In genomic region chr9:121269030-121269887, GRCh38 we compare ENCODE assay signal across 8 cellular contexts. TPM values are rescaled to one million over a fixed set of nuclear protein-coding genes. Genes with fewer than 3 reads are reported as not detected.
A peak's percentile ranks its signal among the peaks of the same experiment; 100 is the strongest.
DNase-seq lines count a peak whose midpoint lies in the region; ATAC-seq lines count a peak whose summit lies in the region.

No MANE protein-coding gene starts in this region.

- H3K9me3 ChIP-seq in NT2/D1 (ENCODE audit: insufficient read depth, low read length) = no peaks in the 10 kb centered on the region
- no peaks in the 10 kb centered on the region for H3K9me3 ChIP-seq in esophagus (ENCODE audit: control insufficient read depth in 2 of 2, insufficient read depth in 1 of 2, low read depth in 1 of 2, low read length in 1 of 2)

- H3K4me1 ChIP-seq in NT2/D1 (ENCODE audit: insufficient read depth, insufficient read length) (peaks cover 8% of the 10 kb centered on the region), esophagus (ENCODE audit: control insufficient read depth in 2 of 2, insufficient read depth in 2 of 2, low read length in 1 of 2) (peaks cover 5 to 10% of the 10 kb centered on the region in 2 donors)

- DNase-seq in NT2/D1 (ENCODE audit: low read depth, low spot score) = no peak
- DNase-seq in natural killer cell treated with Interleukin-12 subunit alpha and Interleukin-12 subunit beta and Interleukin-15 and Interleukin-18, amount 100 ng/mL, for 72 hours (ENCODE audit: low spot score) = no peak
- no peak for DNase-seq in posterior cingulate gyrus
- DNase-seq in SK-N-DZ (ENCODE audit: low spot score) = no peak
- DNase-seq in stimulated activated CD4-positive, alpha-beta T cell treated with anti-CD3 and anti-CD28 coated beads, Interleukin-4, amount 100 ng/mL, for 4 hours = no peak
- no peak for DNase-seq in iPS-NIHi7 (ENCODE audit: extremely low spot score)

- H3K27ac Mint-ChIP-seq in natural killer cell treated with Interleukin-12 subunit alpha and Interleukin-12 subunit beta and Interleukin-15 and Interleukin-18, amount 100 ng/mL, for 72 hours = peak overlapping the region; percentile 60 to 91

- H3K4me1 Mint-ChIP-seq in natural killer cell treated with Interleukin-12 subunit alpha and Interleukin-12 subunit beta and Interleukin-15 and Interleukin-18, amount 100 ng/mL, for 72 hours (ENCODE audit: low read depth in 2 of 2) = peaks cover 50 to 51% of the 10 kb centered on the region in 2 donors

- WGBS in esophagus, 2 donors = 20 to 23% methylated on average over 15 of the region's 15 CpGs

- intact Hi-C loops in posterior cingulate gyrus (cut with DNase I) = no loop called here

- no peaks in the 10 kb centered on the region for H3K36me3 ChIP-seq in NT2/D1 (ENCODE audit: insufficient read depth, insufficient read length, low read length)
- H3K36me3 ChIP-seq in esophagus (ENCODE audit: control insufficient read depth in 2 of 2, insufficient read depth in 2 of 2, low read length in 1 of 2) = no peaks in the 10 kb centered on the region

- peaks cover 27% of the 10 kb centered on the region for H3K27me3 ChIP-seq in NT2/D1 (ENCODE audit: insufficient read depth, insufficient read length)
- no peaks in the 10 kb centered on the region for H3K27me3 ChIP-seq in esophagus (ENCODE audit: control insufficient read depth in 1 of 2, insufficient read depth in 2 of 2, low read length in 2 of 2)

- no peaks in the 10 kb centered on the region for H3K27me3 Mint-ChIP-seq in natural killer cell treated with Interleukin-12 subunit alpha and Interleukin-12 subunit beta and Interleukin-15 and Interleukin-18, amount 100 ng/mL, for 72 hours

- no peaks in the 10 kb centered on the region for H3K36me3 Mint-ChIP-seq in natural killer cell treated with Interleukin-12 subunit alpha and Interleukin-12 subunit beta and Interleukin-15 and Interleukin-18, amount 100 ng/mL, for 72 hours

- H3K4me3 ChIP-seq in NT2/D1 (ENCODE audit: insufficient read length, low read depth) (peak overlapping the region; percentile 59), esophagus (ENCODE audit: low read depth in 1 of 2, low read length in 2 of 2) (peak overlapping the region; percentile 32 to 65)

- peak overlapping the region; percentile 75 to 84 for H3K27ac ChIP-seq in esophagus (ENCODE audit: low read depth in 2 of 2, low read length in 1 of 2)

- H3K4me3 Mint-ChIP-seq in natural killer cell treated with Interleukin-12 subunit alpha and Interleukin-12 subunit beta and Interleukin-15 and Interleukin-18, amount 100 ng/mL, for 72 hours = peak overlapping the region; percentile 86

- no peaks in the 10 kb centered on the region for H3K9me3 Mint-ChIP-seq in natural killer cell treated with Interleukin-12 subunit alpha and Interleukin-12 subunit beta and Interleukin-15 and Interleukin-18, amount 100 ng/mL, for 72 hours

- peak overlapping the region; percentile 54 for H3K9ac ChIP-seq in NT2/D1 (ENCODE audit: insufficient read length, low read depth)

- ATAC-seq in GM21447 (IDR thresholded peaks at IDR 0.05; ENCODE audit: unreplicated experiment) = peak; percentile 16
- peak; percentile 14 to 54 for ATAC-seq in natural killer cell treated with Interleukin-12 subunit alpha and Interleukin-12 subunit beta and Interleukin-15 and Interleukin-18, amount 100 ng/mL, for 72 hours

RNA-seq across cellular contexts. Expression of gene GSN, which starts 1.3 kb away (rescaled TPM):
- polyA plus RNA-seq in esophagus = 100 to 1,000 TPM; 198 to 418 TPM
- total RNA-seq in natural killer cell treated with Interleukin-12 subunit alpha and Interleukin-12 subunit beta and Interleukin-15 and Interleukin-18, amount 100 ng/mL, for 72 hours = 10 to 100 TPM in 1 of 2 donors, 1 to 10 TPM in 1; 9.4 to 40.9 TPM
- polyA plus RNA-seq in SK-N-DZ (2014; cell fraction: cytosol; rRNA removed) = 0.10 and 1.2 TPM in 2 replicates
- 0.72 and 2.9 TPM in 2 replicates for polyA plus RNA-seq in SK-N-DZ (2014; cell fraction: nucleus; rRNA removed)
